Comparison of ENCODE assay signal across 8 cellular contexts in the genomic region with DNA sequence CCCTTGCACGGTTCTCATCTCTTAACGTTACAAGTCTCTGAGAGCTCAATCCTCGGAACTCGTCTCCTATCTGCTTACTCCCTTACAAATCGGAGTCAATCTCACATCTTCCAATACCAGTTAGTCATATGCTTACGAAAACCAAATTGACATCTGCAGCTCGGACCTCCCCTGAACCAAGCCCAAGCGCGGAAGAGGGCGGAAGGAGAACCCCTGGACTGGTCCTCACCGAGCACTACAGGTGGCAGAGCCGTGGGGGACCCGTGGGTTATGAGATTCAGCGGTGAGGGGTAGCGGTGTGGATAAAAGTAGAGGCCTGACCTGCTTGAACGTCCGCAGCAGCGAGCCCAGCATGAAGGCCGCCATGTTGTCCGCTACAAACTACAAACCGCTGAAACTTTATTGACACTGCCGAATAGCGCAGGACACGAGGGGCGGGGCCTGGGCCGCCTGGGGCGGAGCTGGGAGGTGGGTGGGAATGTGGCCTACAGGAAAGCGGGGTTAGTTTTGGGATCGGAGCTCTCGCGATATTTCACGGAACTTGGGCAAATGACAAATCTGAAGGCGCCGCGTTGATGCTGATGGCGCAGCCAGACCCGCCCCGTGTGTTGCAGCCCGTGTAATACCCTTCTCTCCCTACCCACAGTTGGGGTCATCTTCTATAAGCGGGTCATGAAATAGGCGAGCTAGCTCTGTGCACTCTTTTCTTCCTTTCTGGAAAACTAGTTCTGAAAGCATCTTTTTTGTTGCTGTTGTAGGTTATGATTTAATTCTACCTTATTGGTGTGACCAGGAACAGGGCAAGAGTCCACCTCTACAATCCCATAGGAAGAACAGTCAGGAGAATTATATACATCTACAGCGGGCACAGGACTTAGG. TPM values are rescaled to one million over a fixed set of nuclear protein-coding genes. Genes with fewer than 3 reads are reported as not detected.
DNase-seq lines count a peak whose midpoint lies in the region; ATAC-seq lines count a peak whose summit lies in the region.

Gene MRPS14, minus strand, starts transcription at position 383 of the 879 bp plus-strand sequence. Its CDS starts 17 bp downstream, at position 366.

- H3K27me3 ChIP-seq in effector memory CD4-positive, alpha-beta T cell (replicated peaks; ENCODE audit: control insufficient read depth, insufficient read depth, low read length, poor library complexity, severe bottlenecking), result no peaks in the 10 kb centered on the region

- no peaks in the 10 kb centered on the region for H3K4me1 ChIP-seq in effector memory CD4-positive, alpha-beta T cell (ENCODE audit: control insufficient read depth, insufficient read depth, low read length, poor library complexity, severe bottlenecking)

- peak; percentile 96 for DNase-seq in CMK (ENCODE audit: low read depth)
- DNase-seq in HS-5 (ENCODE audit: low read depth), result peak; percentile 95
- peak; percentile 89 for DNase-seq in NK-92 treated with Interleukin-12 subunit alpha and Interleukin-12 subunit beta, amount 100 ng/mL, for 24 hours (lab: John Stamatoyannopoulos, UW)
- DNase-seq in activated CD8-positive, alpha-beta memory T cell treated with anti-CD3 and anti-CD28 coated beads for 24 hours, result peak; percentile 99
- peak; percentile 97 for DNase-seq in effector memory CD4-positive, alpha-beta T cell
- DNase-seq in lung microvascular endothelial cell (ENCODE audit: low read depth in 2 of 2), result peak; percentile 97 to 99
- peak; percentile 93 to 99 (median 97) for DNase-seq in stimulated activated CD4-positive, alpha-beta T cell treated with anti-CD3 and anti-CD28 coated beads, TNF-alpha, amount 100 ng/mL, for 48 hours (ENCODE audit: low read depth in 3 of 3)

- peak; percentile 83 for ATAC-seq in GM19468 (IDR thresholded peaks at IDR 0.05; ENCODE audit: extremely low read depth, unreplicated experiment)

- peak within 1 kb of the TSS; percentile 94 for H3K27ac ChIP-seq in effector memory CD4-positive, alpha-beta T cell (ENCODE audit: insufficient read depth, low read length, poor library complexity, severe bottlenecking)

- no peaks in the 10 kb centered on the region for H3K9me3 ChIP-seq in effector memory CD4-positive, alpha-beta T cell (ENCODE audit: control insufficient read depth, low read length)

- peak within 1 kb of the TSS; percentile 91 for H3K4me3 ChIP-seq in effector memory CD4-positive, alpha-beta T cell (ENCODE audit: insufficient read depth, low read depth, low read length, poor library complexity, severe bottlenecking)

- peaks cover 4% of the 10 kb centered on the region for H3K36me3 ChIP-seq in effector memory CD4-positive, alpha-beta T cell (ENCODE audit: control insufficient read depth, insufficient read depth, low read length)

RNA-seq across cellular contexts. Expression of gene MRPS14, which starts in this region (rescaled TPM):
- 33.9 and 38.8 TPM in 2 replicates for total RNA-seq in lung microvascular endothelial cell

Comparison
In these comparisons a context has a peak if more than half of its experiments do, and no peak if none do; other contexts are left out.
1. Peak in every context shown above with its lines: DNase-seq, ATAC-seq, H3K4me3 ChIP-seq and H3K27ac ChIP-seq.